In the genomic region with DNA sequence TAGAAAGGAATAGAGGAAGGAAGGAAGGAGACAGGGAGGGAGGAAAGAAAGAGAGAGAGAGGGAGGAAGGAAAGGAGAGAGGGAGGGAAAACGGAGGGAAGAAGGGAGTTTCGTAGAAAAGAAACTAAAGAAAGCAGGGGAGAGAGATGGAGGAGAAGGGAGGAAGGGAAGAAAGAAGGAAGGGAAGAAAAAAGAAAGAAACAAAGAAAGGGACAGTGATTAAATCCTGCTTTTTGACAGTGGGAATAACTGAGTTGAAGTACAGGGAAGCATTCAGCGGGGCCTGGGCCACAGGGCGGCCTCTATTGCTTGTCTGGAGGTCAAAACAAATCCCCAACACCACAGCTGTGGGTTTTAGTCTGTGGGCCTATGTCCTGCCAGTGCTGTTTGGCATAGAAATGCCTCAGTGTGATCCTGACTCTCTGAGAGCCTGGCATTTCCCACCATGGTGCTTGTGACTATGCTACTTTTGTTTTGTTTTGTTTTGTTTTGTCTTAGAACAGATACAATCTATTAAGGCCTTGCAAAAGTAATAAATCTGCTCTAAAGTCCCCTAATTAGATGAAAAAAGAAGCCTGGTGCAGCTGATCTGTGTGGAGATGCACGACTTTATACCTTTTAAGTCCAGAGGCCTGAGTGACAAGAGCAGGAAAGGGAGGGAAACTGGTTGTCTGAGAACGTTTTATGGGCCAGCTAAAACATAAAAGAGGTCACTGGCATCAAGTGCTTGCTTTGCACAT, we compare ENCODE assay signal across 8 cellular contexts. TPM values are rescaled to one million over a fixed set of nuclear protein-coding genes. Genes with fewer than 3 reads are reported as not detected.
DNase-seq lines count a peak whose midpoint lies in the region; ATAC-seq, FAIRE-seq and TF ChIP-seq lines count a peak whose summit lies in the region.

No MANE protein-coding gene starts in this region.

- RAD21 ChIA-PET in HCT116 (lab: Charles Lee; ENCODE audit: low non-redundant PET in 1 of 2, low total read pairs in 2 of 2, uncharacterized antibody in 2 of 2, unreplicated experiment in 2 of 2): no interaction called here

- H3K36me3 ChIP-seq in HCT116 (ENCODE audit: control insufficient read depth in 1 of 2, insufficient read depth in 2 of 2, low read length in 2 of 2) (no peaks in the 10 kb centered on the region), skeletal muscle tissue (ENCODE audit: control insufficient read depth in 3 of 3, insufficient read depth in 3 of 3, low read length in 3 of 3) (no peaks in the 10 kb centered on the region)

- H3K27me3 ChIP-seq in HCT116 (ENCODE audit: insufficient read depth, low read length) (no peaks in the 10 kb centered on the region), skeletal muscle tissue (ENCODE audit: control insufficient read depth in 3 of 3, insufficient read depth in 3 of 3, low read length in 3 of 3) (no peaks in the 10 kb centered on the region)

- CTCF ChIA-PET in HCT116 (lab: Charles Lee): interaction anchor here (1.0 kb wide), 1 partner anchor 206 kb away, joined by 3 read pairs; no protein-coding TSS in a partner anchor
- CTCF ChIA-PET in activated CD8-positive, alpha-beta T cell treated with anti-CD3 and anti-CD28 coated beads for 36 hours (lab: Charles Lee): interaction anchor here (1.1 to 1.4 kb wide), 2 partner anchors 42 to 207 kb away, joined by 3 to 5 read pairs; no protein-coding TSS in a partner anchor

- H3K27ac ChIP-seq in HCT116 (ENCODE audit: low read depth, low read length) (peak overlapping the region; percentile 70; the same call in 1 of the 2 replicates), skeletal muscle tissue (ENCODE audit: low read depth, low read length) (peak overlapping the region; percentile 97)

- H3K4me1 ChIP-seq in HCT116 (ENCODE audit: control insufficient read depth in 1 of 2, insufficient read depth in 2 of 2, low read length in 2 of 2) (peaks cover 15 to 26% of the 10 kb centered on the region in 2 experiments), skeletal muscle tissue (ENCODE audit: control insufficient read depth in 3 of 3, insufficient read depth in 3 of 3, low read length in 3 of 3) (peaks cover 19 to 23% (median 20%) of the 10 kb centered on the region in 3 donors)

- TF ChIP-seq POLR2A in HCT116 (IDR thresholded peaks at IDR 0.05; ENCODE audit: borderline replicate concordance, extremely low read depth, insufficient read depth, insufficient read length) (no peak), GM18505 (IDR thresholded peaks at IDR 0.05; ENCODE audit: borderline replicate concordance, extremely low read depth, insufficient read depth, insufficient read length) (no peak), GM12892 (IDR thresholded peaks at IDR 0.05; ENCODE audit: low read depth, low read length) (no peak)

- H3K4me3 Mint-ChIP-seq in activated CD8-positive, alpha-beta T cell treated with anti-CD3 and anti-CD28 coated beads for 36 hours: no peak overlapping the region

- no peak for TF ChIP-seq CTCF in HCT116 (IDR thresholded peaks at IDR 0.05 in 2 of 3, conservative IDR thresholded peaks at IDR 0.05 in 1 of 3; ENCODE audit: borderline replicate concordance in 1 of 3, insufficient read depth in 1 of 3, low read depth in 2 of 3, low read length in 2 of 3)
- TF ChIP-seq CTCF in activated CD8-positive, alpha-beta T cell treated with anti-CD3 and anti-CD28 coated beads for 36 hours (IDR thresholded peaks at IDR 0.05): no peak

- POLR2A ChIA-PET in HCT116 (lab: Charles Lee): no interaction called here
- POLR2A ChIA-PET in activated CD8-positive, alpha-beta T cell treated with anti-CD3 and anti-CD28 coated beads for 36 hours (lab: Charles Lee): interaction anchor here (0.9 kb wide), 1 partner anchor 39 kb away, joined by 3 read pairs; no protein-coding TSS in a partner anchor

- no peaks in the 10 kb centered on the region for H4K20me1 ChIP-seq in HCT116 (ENCODE audit: insufficient read depth)

- no peak for ATAC-seq in HCT116
- ATAC-seq in activated CD8-positive, alpha-beta T cell treated with anti-CD3 and anti-CD28 coated beads for 36 hours: no peak
- ATAC-seq in GM18505 (IDR thresholded peaks at IDR 0.05; ENCODE audit: unreplicated experiment): no peak
- ATAC-seq in HG03039 (IDR thresholded peaks at IDR 0.05; ENCODE audit: unreplicated experiment): no peak

- H2AFZ ChIP-seq in HCT116 (ENCODE audit: low read depth, low read length, poor library complexity, severe bottlenecking): peak overlapping the region; percentile 66

- no peaks in the 10 kb centered on the region for H3K79me2 ChIP-seq in HCT116 (ENCODE audit: insufficient read depth, low read length)

- H3K4me3 ChIP-seq in HCT116 (replicated peaks in 1 of 2; ENCODE audit: low read depth in 1 of 2, low read length in 2 of 2) (no peak overlapping the region), skeletal muscle tissue (ENCODE audit: low read length in 3 of 3) (no peak overlapping the region)

- H3K9ac ChIP-seq in HCT116 (ENCODE audit: low read length) (peak overlapping the region; percentile 46), skeletal muscle tissue (ENCODE audit: low read depth in 1 of 3, low read length in 3 of 3) (peak overlapping the region in 2 of 3 donors; percentile 68 to 73)

- no peak for TF ChIP-seq RAD21 in HCT116 (IDR thresholded peaks at IDR 0.05; ENCODE audit: low read depth)

- intact Hi-C loops in HCT116 (cut with micrococcal nuclease): no loop called here
- intact Hi-C loops in activated CD8-positive, alpha-beta T cell treated with anti-CD3 and anti-CD28 coated beads for 36 hours (cut with micrococcal nuclease): no loop called here

- H3K4me1 Mint-ChIP-seq in activated CD8-positive, alpha-beta T cell treated with anti-CD3 and anti-CD28 coated beads for 36 hours (ENCODE audit: low read depth): peaks cover 54% of the 10 kb centered on the region

- no peak for FAIRE-seq in GM12892 (lab: Jason Lieb, UNC)

- peaks cover 3% of the 10 kb centered on the region for H3K36me3 Mint-ChIP-seq in activated CD8-positive, alpha-beta T cell treated with anti-CD3 and anti-CD28 coated beads for 36 hours (ENCODE audit: low read depth)

- DNase-seq in HCT116 (ENCODE audit: low read depth, low spot score) (no peak), globus pallidus (ENCODE audit: low spot score) (peak; percentile 78), HUDEP-2 (lab: John Stamatoyannopoulos, UW; ENCODE audit: unreplicated experiment in 76 of 76) (no peak), GM12892 (ENCODE audit: insufficient read length) (no peak)
- no peak for DNase-seq in activated CD8-positive, alpha-beta T cell treated with anti-CD3 and anti-CD28 coated beads for 36 hours

- H3K4me2 ChIP-seq in HCT116 (ENCODE audit: low read length): peak overlapping the region; percentile 75

- H3K9me3 ChIP-seq in HCT116 (ENCODE audit: control insufficient read depth in 1 of 2, insufficient read depth in 1 of 2, low read depth in 1 of 2, low read length in 2 of 2) (no peaks in the 10 kb centered on the region), skeletal muscle tissue (ENCODE audit: control insufficient read depth in 3 of 3, low read length in 3 of 3) (no peaks in the 10 kb centered on the region)

- no TSS peak for BruUV-seq in HCT116 (replicated peaks; lab: Mats Ljungman, UMichigan)

- H3K27ac Mint-ChIP-seq in activated CD8-positive, alpha-beta T cell treated with anti-CD3 and anti-CD28 coated beads for 36 hours: peak overlapping the region; percentile 86

- no peaks in the 10 kb centered on the region for H3K9me2 ChIP-seq in HCT116 (ENCODE audit: insufficient read depth)

- H3K9me3 Mint-ChIP-seq in activated CD8-positive, alpha-beta T cell treated with anti-CD3 and anti-CD28 coated beads for 36 hours: no peaks in the 10 kb centered on the region

- no peaks in the 10 kb centered on the region for H3K27me3 Mint-ChIP-seq in activated CD8-positive, alpha-beta T cell treated with anti-CD3 and anti-CD28 coated beads for 36 hours

TF ChIP-seq in HCT116, 20 proteins besides CTCF, POLR2A, EP300 and RAD21:
- TF ChIP-seq POLR2AphosphoS5 (IDR thresholded peaks at IDR 0.05; ENCODE audit: low read depth, low read length) (no peak), ZFX (IDR thresholded peaks at IDR 0.05) (peak; percentile 15; the same call in 1 of the 2 replicates)

RNA-seq across cellular contexts. Expression of gene IL1RL2, which starts 40.0 kb away (rescaled TPM):
- total RNA-seq in HCT116 (2021; ENCODE audit: unreplicated experiment) (not detected), skeletal muscle tissue (not detected)
- polyA plus RNA-seq in HCT116 (2012): not detected in 2 replicates
- not detected for total RNA-seq in activated CD8-positive, alpha-beta T cell treated with anti-CD3 and anti-CD28 coated beads for 36 hours
- polyA plus RNA-seq in GM12892 (2012; ENCODE audit: missing spikeins): not detected
